12 cellular contexts compared by ENCODE assay signal in the genomic region with DNA sequence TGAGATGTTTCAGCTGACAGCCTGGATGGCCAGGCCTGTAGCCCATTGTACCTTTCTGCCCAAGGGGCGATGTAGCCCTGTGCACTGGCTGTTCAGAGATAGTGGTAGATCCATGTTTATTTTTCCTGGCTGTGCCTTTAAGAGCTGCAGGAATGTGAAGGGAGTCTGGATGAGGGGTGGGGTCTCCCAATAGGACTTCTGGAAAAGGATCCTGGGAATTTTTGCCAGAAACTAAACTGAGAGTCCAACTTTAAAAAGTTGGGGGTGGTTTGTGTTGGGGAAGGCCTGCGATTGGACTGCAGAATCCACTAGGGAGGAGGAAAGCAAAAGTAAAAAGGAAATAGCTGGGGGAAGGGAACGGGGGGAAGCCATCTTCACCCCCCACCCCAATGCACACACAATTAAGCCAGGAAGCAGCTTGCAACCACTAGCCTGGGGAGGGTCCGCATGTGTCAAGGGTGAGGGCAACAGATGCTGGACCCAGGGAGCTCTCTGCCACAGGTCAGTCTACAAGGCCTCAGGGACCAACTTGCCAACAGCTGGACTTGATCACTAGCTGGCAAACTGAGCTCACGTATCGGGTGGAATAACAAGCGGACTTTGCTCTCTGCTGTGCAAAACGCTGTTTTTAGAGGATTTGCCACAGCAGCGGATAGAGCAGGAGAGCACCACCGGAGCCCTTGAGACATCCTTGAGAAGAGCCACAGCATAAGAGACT. TPM values are rescaled to one million over a fixed set of nuclear protein-coding genes. Genes with fewer than 3 reads are reported as not detected.
DNase-seq lines count a peak whose midpoint lies in the region; ATAC-seq and TF ChIP-seq lines count a peak whose summit lies in the region.
"Had no signal": no experiment of that assay in that cellular context is flagged by ENCODE, and none has a peak within 500 bp of the region (broad histone marks: within the 10 kb centered on the region; RNA-seq: fewer than 3 reads in every experiment).

A gene (plus strand): TSS at position 371 of the 718 bp plus-strand sequence. CDS start 370 bp downstream, outside the sequence.

- H3K4me3 ChIP-seq in fibroblast of villous mesenchyme (ENCODE audit: low read depth, low read length): peak within 1 kb of the TSS; percentile 37
- peak within 1 kb of the TSS; percentile 55 to 72 for H3K4me3 ChIP-seq in mucosa of rectum (ENCODE audit: low read length in 2 of 2)
- peak within 1 kb of the TSS in 1 of 3 donors; percentile 8 for H3K4me3 ChIP-seq in thyroid gland (replicated peaks in 1 of 3)

- no peak for ATAC-seq in omental fat pad (ENCODE audit: low FRiP score)
- ATAC-seq: stimulated activated naive B cell treated with anti-CD40 and anti-IgM and Interleukin-4, amounts not matched to agents 10 μg/mL and 1 μg/mL and 100 μg/mL, for 72 hours had no signal

- no peaks in the 10 kb centered on the region for H3K9me3 Mint-ChIP-seq in activated naive CD4-positive, alpha-beta T cell treated with anti-CD3 and anti-CD28 coated beads, Interleukin-2, amount 10 ng/mL, durations not matched to agents 7 days and 5 days
- H3K9me3 Mint-ChIP-seq: CD8-positive, alpha-beta memory T cell; stimulated activated naive B cell treated with anti-CD40 and anti-IgM and Interleukin-4, amounts not matched to agents 10 μg/mL and 1 μg/mL and 100 μg/mL, for 72 hours had no signal

- H3K36me3 ChIP-seq in mucosa of rectum (ENCODE audit: control insufficient read depth in 2 of 2, insufficient read depth in 2 of 2, low read length in 2 of 2) (no peaks in the 10 kb centered on the region), thyroid gland (no peaks in the 10 kb centered on the region)

- H3K4me3 Mint-ChIP-seq in activated naive CD4-positive, alpha-beta T cell treated with anti-CD3 and anti-CD28 coated beads, Interleukin-2, amount 10 ng/mL, durations not matched to agents 7 days and 5 days: no peak within 1 kb of the TSS
- H3K4me3 Mint-ChIP-seq: CD8-positive, alpha-beta memory T cell; stimulated activated naive B cell treated with anti-CD40 and anti-IgM and Interleukin-4, amounts not matched to agents 10 μg/mL and 1 μg/mL and 100 μg/mL, for 72 hours had no signal

- WGBS in thyroid gland, 2 donors: 59 to 65% methylated on average over 10 of the region's 10 CpGs

- DNase-seq in NCI-H226: peak; percentile 84
- peak; percentile 6 for DNase-seq in fibroblast of villous mesenchyme (ENCODE audit: low read depth)
- no peak for DNase-seq in thyroid gland
- no peak for DNase-seq in activated naive CD4-positive, alpha-beta T cell treated with anti-CD3 and anti-CD28 coated beads, Interleukin-2, amount 10 ng/mL, durations not matched to agents 7 days and 5 days
- no peak for DNase-seq in NCI-H69 (lab: John Stamatoyannopoulos, UW)
- DNase-seq in omental fat pad (ENCODE audit: low spot score): no peak
- DNase-seq in LoVo (ENCODE audit: low spot score): no peak
- DNase-seq: CD8-positive, alpha-beta memory T cell; NCI-H2227 treated with DMSO at 0.1 percent for 48 hours; stimulated activated naive B cell treated with anti-CD40 and anti-IgM and Interleukin-4, amounts not matched to agents 10 μg/mL and 1 μg/mL and 100 μg/mL, for 72 hours had no signal

- CTCF ChIA-PET in activated naive CD4-positive, alpha-beta T cell treated with anti-CD3 and anti-CD28 coated beads, Interleukin-2, amount 10 ng/mL, durations not matched to agents 7 days and 5 days (lab: Charles Lee): interaction anchor here (1.3 to 1.5 kb wide), 2 partner anchors 172 to 202 kb away, joined by 3 read pairs; no protein-coding TSS in a partner anchor

- no peaks in the 10 kb centered on the region for H3K27me3 ChIP-seq in mucosa of rectum (ENCODE audit: control insufficient read depth in 2 of 2, insufficient read depth in 2 of 2, low read length in 2 of 2)
- no peaks in the 10 kb centered on the region for H3K27me3 ChIP-seq in thyroid gland

- H3K27ac ChIP-seq in mucosa of rectum (ENCODE audit: low read depth in 2 of 2, low read length in 2 of 2): peak within 1 kb of the TSS in 1 of 2 donors; percentile 27
- peak within 1 kb of the TSS; percentile 64 to 86 (median 67) for H3K27ac ChIP-seq in thyroid gland

- peak within 1 kb of the TSS in 1 of 2 donors; percentile 4 for H3K9ac ChIP-seq in mucosa of rectum (ENCODE audit: low read depth in 1 of 2, low read length in 2 of 2)

- intact Hi-C loops in thyroid gland (cut with DNase I): no loop called here

- H3K27ac Mint-ChIP-seq in activated naive CD4-positive, alpha-beta T cell treated with anti-CD3 and anti-CD28 coated beads, Interleukin-2, amount 10 ng/mL, durations not matched to agents 7 days and 5 days: no peak within 1 kb of the TSS
- H3K27ac Mint-ChIP-seq: CD8-positive, alpha-beta memory T cell; stimulated activated naive B cell treated with anti-CD40 and anti-IgM and Interleukin-4, amounts not matched to agents 10 μg/mL and 1 μg/mL and 100 μg/mL, for 72 hours had no signal

- H3K27me3 Mint-ChIP-seq in activated naive CD4-positive, alpha-beta T cell treated with anti-CD3 and anti-CD28 coated beads, Interleukin-2, amount 10 ng/mL, durations not matched to agents 7 days and 5 days: no peaks in the 10 kb centered on the region
- H3K27me3 Mint-ChIP-seq: stimulated activated naive B cell treated with anti-CD40 and anti-IgM and Interleukin-4, amounts not matched to agents 10 μg/mL and 1 μg/mL and 100 μg/mL, for 72 hours had no signal

- TF ChIP-seq CTCF in fibroblast of villous mesenchyme (IDR thresholded peaks at IDR 0.05; ENCODE audit: insufficient read depth, low read depth, low read length) (no peak), thyroid gland (IDR thresholded peaks at IDR 0.05) (no peak), omental fat pad (IDR thresholded peaks at IDR 0.05) (no peak)

- H3K36me3 Mint-ChIP-seq in activated naive CD4-positive, alpha-beta T cell treated with anti-CD3 and anti-CD28 coated beads, Interleukin-2, amount 10 ng/mL, durations not matched to agents 7 days and 5 days: no peaks in the 10 kb centered on the region
- H3K36me3 Mint-ChIP-seq: CD8-positive, alpha-beta memory T cell had no signal

- no peak for TF ChIP-seq POLR2A in thyroid gland (IDR thresholded peaks at IDR 0.05)

- H3K9me3 ChIP-seq in mucosa of rectum (ENCODE audit: control insufficient read depth in 2 of 2, low read length in 2 of 2) (no peaks in the 10 kb centered on the region), thyroid gland (no peaks in the 10 kb centered on the region)

- H3K4me1 Mint-ChIP-seq in activated naive CD4-positive, alpha-beta T cell treated with anti-CD3 and anti-CD28 coated beads, Interleukin-2, amount 10 ng/mL, durations not matched to agents 7 days and 5 days: no peaks in the 10 kb centered on the region
- H3K4me1 Mint-ChIP-seq: CD8-positive, alpha-beta memory T cell; stimulated activated naive B cell treated with anti-CD40 and anti-IgM and Interleukin-4, amounts not matched to agents 10 μg/mL and 1 μg/mL and 100 μg/mL, for 72 hours had no signal

- H3K4me1 ChIP-seq in mucosa of rectum (ENCODE audit: control insufficient read depth in 2 of 2, insufficient read depth in 2 of 2, low read length in 2 of 2) (no peaks in the 10 kb centered on the region), thyroid gland (peaks cover 19 to 28% of the 10 kb centered on the region in 2 donors)

RNA-seq across cellular contexts. Expression of the gene that starts here (rescaled TPM):
- total RNA-seq in fibroblast of villous mesenchyme (1.9 and 2.2 TPM in 2 replicates), thyroid gland (10 to 100 TPM in 1 of 4 donors, 1 to 10 TPM in 3; 2.7 to 11.0 (median 5.8) TPM), omental fat pad (10 to 100 TPM in 2 of 4 donors, 1 to 10 TPM in 2; 6.5 to 40.7 (median 13.4) TPM)
- total RNA-seq: CD8-positive, alpha-beta memory T cell; mononuclear cell had no signal

Comparison
In these comparisons a context has a peak if more than half of its experiments do, and no peak if none do; other contexts are left out.
1. DNase-seq: peak in NCI-H226 (single experiment) and fibroblast of villous mesenchyme (single experiment); none in thyroid gland (0 of 2), activated naive CD4-positive, alpha-beta T cell treated with anti-CD3 and anti-CD28 coated beads, Interleukin-2, amount 10 ng/mL, durations not matched to agents 7 days and 5 days (single experiment), NCI-H69 (single experiment), omental fat pad (single experiment) and LoVo (single experiment).